In genomic region chr19:54158812-54159351, GRCh38 we compare ENCODE assay signal across 3 cellular contexts.
TF ChIP-seq lines count a peak whose summit lies in the region.

No MANE protein-coding gene starts in this region.

TF ChIP-seq in SK-N-SH, 30 proteins besides CTCF, POLR2A, EP300 and RAD21:
- TF ChIP-seq RCOR1 (IDR thresholded peaks at IDR 0.05; ENCODE audit: low read length) (no peak), NRF1 (IDR thresholded peaks at IDR 0.05; ENCODE audit: low read depth, low read length) (no peak), YY1 (IDR thresholded peaks at IDR 0.05; ENCODE audit: low read depth) (no peak), IRF3 (IDR thresholded peaks at IDR 0.05; ENCODE audit: low read depth, low read length) (no peak), MXI1 (IDR thresholded peaks at IDR 0.05; ENCODE audit: low read depth, low read length) (0 out of 2 replicates have a peak, but pooled peaks have one; percentile 13)

TF ChIP-seq in H1, 55 proteins besides CTCF, POLR2A, EP300 and RAD21:
- TF ChIP-seq SIN3A (conservative IDR thresholded peaks at IDR 0.05 in 1 of 2, IDR thresholded peaks at IDR 0.05 in 1 of 2; ENCODE audit: low read depth in 1 of 2, low read length in 2 of 2) (no peak), POLR2AphosphoS5 (IDR thresholded peaks at IDR 0.05; ENCODE audit: low read depth, low read length) (peak; percentile 44; the same call in 1 of the 2 replicates), MAX (IDR thresholded peaks at IDR 0.05) (no peak), JUND (IDR thresholded peaks at IDR 0.05; ENCODE audit: low read length) (no peak), SAP30 (IDR thresholded peaks at IDR 0.05; ENCODE audit: insufficient read depth, insufficient replicate concordance, low read length) (no peak), SP4 (IDR thresholded peaks at IDR 0.05; ENCODE audit: low read length) (no peak), RBBP5 (IDR thresholded peaks at IDR 0.05; ENCODE audit: borderline replicate concordance, low read depth, low read length) (no peak)

TF ChIP-seq in neural cell, 6 proteins besides CTCF, POLR2A, EP300 and RAD21:
- TF ChIP-seq SMC3 (conservative IDR thresholded peaks at IDR 0.05; ENCODE audit: poor library complexity) (no peak), POLR2AphosphoS5 (IDR thresholded peaks at IDR 0.05) (no peak), MXI1 (conservative IDR thresholded peaks at IDR 0.05; ENCODE audit: poor library complexity, severe bottlenecking) (no peak), EZH2 (IDR thresholded peaks at IDR 0.05; ENCODE audit: borderline replicate concordance, insufficient read depth, low read length, poor library complexity, severe bottlenecking) (no peak), REST (IDR thresholded peaks at IDR 0.05; ENCODE audit: borderline replicate concordance) (no peak), TAF1 (IDR thresholded peaks at IDR 0.05; ENCODE audit: low read depth) (no peak)
TF ChIP-seq in neural cell: peak in this region for 0.
